30 cellular contexts compared by ENCODE assay signal in the genomic region with DNA sequence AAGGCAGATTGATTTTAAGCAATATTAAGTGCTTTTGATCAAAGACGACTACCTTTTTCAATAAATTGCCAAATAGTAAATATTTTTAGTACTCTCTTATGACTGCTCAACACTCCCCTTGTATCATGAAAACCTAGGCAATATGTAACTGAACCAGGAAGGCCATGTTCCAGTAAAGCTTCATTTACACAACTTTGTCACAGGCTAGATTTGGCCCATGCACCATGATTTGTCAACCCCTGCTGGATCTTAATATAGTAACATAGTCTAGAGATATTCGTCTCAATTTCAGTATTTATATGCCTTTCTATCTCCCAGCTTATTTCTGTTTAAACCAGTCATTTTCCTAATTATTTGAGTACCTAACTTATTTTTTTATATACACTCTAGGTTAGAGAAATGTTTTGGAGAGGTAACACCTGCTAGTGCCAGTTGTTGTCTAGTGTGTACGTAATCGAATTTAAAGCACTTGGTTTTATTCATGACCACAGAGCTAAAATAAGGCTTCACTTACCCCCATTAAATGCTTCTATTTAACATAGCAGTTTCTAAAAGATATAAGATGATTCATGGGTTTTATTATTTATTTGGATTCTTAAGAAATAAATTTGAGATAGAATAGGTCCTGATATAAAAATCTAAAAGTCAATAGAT.
"Had no signal": no experiment of that assay in that cellular context is flagged by ENCODE, and none has a peak within 500 bp of the region (broad histone marks: within the 10 kb centered on the region; RNA-seq: fewer than 3 reads in every experiment).

No MANE protein-coding gene starts in this region.

- FAIRE-seq: bronchial epithelial cell, colon, endometrium, frontal cortex, kidney had no signal

- H3K9me3 ChIP-seq: esophagus squamous epithelium, mucosa of descending colon, suprapubic skin, tibial artery had no signal

- H3K27ac ChIP-seq: epithelial cell of prostate, esophagus squamous epithelium, suprapubic skin, tibial artery, WERI-Rb-1 had no signal

- H3K4me1 ChIP-seq: esophagus squamous epithelium, suprapubic skin, tibial artery had no signal

- ATAC-seq: activated CD4-positive, CD25-positive, alpha-beta regulatory T cell treated with anti-CD3 and anti-CD28 coated beads, Interleukin-2, amount 50 U/mL, for 24 hours; activated T-helper 17 cell treated with anti-CD3 and anti-CD28 coated beads, Interleukin-2, amount 50 U/mL, for 72 hours; left colon; mucosa of descending colon; sciatic nerve had no signal

- H3K4me3 ChIP-seq: esophagus squamous epithelium, mucosa of descending colon, smooth muscle cell, suprapubic skin, tibial artery had no signal

- H3K27me3 ChIP-seq: esophagus squamous epithelium, suprapubic skin, tibial artery had no signal

- DNase-seq: activated CD4-positive, alpha-beta T cell treated with anti-CD3 and anti-CD28 coated beads for 48 hours; activated CD4-positive, alpha-beta T cell treated with anti-CD3 and anti-CD28 coated beads, Interleukin-2, amount 50 U/mL, for 48 hours; activated CD8-positive, alpha-beta memory T cell treated with anti-CD3 and anti-CD28 coated beads for 24 hours; activated gamma-delta T cell treated with Interleukin-2 at 50 U/mL for 16 hours; activated naive CD4-positive, alpha-beta T cell treated with anti-CD3 and anti-CD28 coated beads, Interleukin-2, amount 50 U/mL, for 16 hours; activated T-cell treated with anti-CD3 and anti-CD28 coated beads, Interleukin-2, amount 50 U/mL, for 24 hours; dermis blood vessel endothelial cell; effector CD4-positive, alpha-beta T cell; esophagus squamous epithelium; hippocampal formation; kidney; left colon; mucosa of descending colon; posterior cingulate gyrus; stimulated activated CD4-positive, alpha-beta T cell treated with anti-CD3 and anti-CD28 coated beads, Interleukin-1b, Interleukin-23, amount 100 ng/mL, for 48 hours; stimulated activated naive CD4-positive, alpha-beta T cell; SW 1271; T1000; tibial artery; WERI-Rb-1 had no signal
